In genomic region chr10:7340179-7340874, GRCh38 we compare ENCODE assay signal across 16 cellular contexts.
DNase-seq lines count a peak whose midpoint lies in the region; ATAC-seq and TF ChIP-seq lines count a peak whose summit lies in the region.
"Had no signal": no experiment of that assay in that cellular context is flagged by ENCODE, and none has a peak within 500 bp of the region (broad histone marks: within the 10 kb centered on the region; RNA-seq: fewer than 3 reads in every experiment).

No MANE protein-coding gene starts in this region.

- no peaks in the 10 kb centered on the region for H3K27me3 Mint-ChIP-seq in activated T-cell treated with anti-CD3 and anti-CD28 coated beads, Interleukin-2, amount 50 U/mL, for 24 hours
- H3K27me3 Mint-ChIP-seq in activated CD8-positive, alpha-beta T cell treated with anti-CD3 and anti-CD28 coated beads for 36 hours: no peaks in the 10 kb centered on the region
- H3K27me3 Mint-ChIP-seq in stimulated activated memory B cell treated with anti-CD40 and anti-IgM and Interleukin-4, amounts not matched to agents 10 μg/mL and 1 μg/mL and 100 μg/mL, for 72 hours: no peaks in the 10 kb centered on the region

- no peaks in the 10 kb centered on the region for H3K27me3 ChIP-seq in transverse colon
- H3K27me3 ChIP-seq: esophagus muscularis mucosa had no signal

- no peak for TF ChIP-seq CTCF in activated CD8-positive, alpha-beta T cell treated with anti-CD3 and anti-CD28 coated beads for 36 hours (IDR thresholded peaks at IDR 0.05)
- TF ChIP-seq CTCF in transverse colon (IDR thresholded peaks at IDR 0.05): no peak

- POLR2A ChIA-PET in activated CD8-positive, alpha-beta T cell treated with anti-CD3 and anti-CD28 coated beads for 36 hours (lab: Charles Lee): interaction anchor here (1.1 kb wide), 1 partner anchor 11 kb away, joined by 4 read pairs; no protein-coding TSS in a partner anchor

- in situ Hi-C loops in transverse colon (cut with MboI; ENCODE audit: low pct_ligation_motif_present in 1 of 4, low pct_unique_long_range_greater_than_20kb in 1 of 4, low sequenced_read_pairs in 3 of 4): no loop called here

- TF ChIP-seq EP300 in transverse colon (IDR thresholded peaks at IDR 0.05; ENCODE audit: low read depth): no peak

- H3K4me3 Mint-ChIP-seq in activated T-cell treated with anti-CD3 and anti-CD28 coated beads, Interleukin-2, amount 50 U/mL, for 24 hours: no peak overlapping the region
- no peak overlapping the region for H3K4me3 Mint-ChIP-seq in activated CD8-positive, alpha-beta T cell treated with anti-CD3 and anti-CD28 coated beads for 36 hours
- no peak overlapping the region for H3K4me3 Mint-ChIP-seq in stimulated activated memory B cell treated with anti-CD40 and anti-IgM and Interleukin-4, amounts not matched to agents 10 μg/mL and 1 μg/mL and 100 μg/mL, for 72 hours

- H3K9me3 Mint-ChIP-seq in activated T-cell treated with anti-CD3 and anti-CD28 coated beads, Interleukin-2, amount 50 U/mL, for 24 hours: no peaks in the 10 kb centered on the region
- H3K9me3 Mint-ChIP-seq in activated CD8-positive, alpha-beta T cell treated with anti-CD3 and anti-CD28 coated beads for 36 hours: peaks cover 1% of the 10 kb centered on the region
- H3K9me3 Mint-ChIP-seq in stimulated activated memory B cell treated with anti-CD40 and anti-IgM and Interleukin-4, amounts not matched to agents 10 μg/mL and 1 μg/mL and 100 μg/mL, for 72 hours: peaks cover 8% of the 10 kb centered on the region

- H3K27ac ChIP-seq in transverse colon: no peak overlapping the region
- H3K27ac ChIP-seq: esophagus muscularis mucosa, HL-60, PC-9 had no signal

- CTCF ChIA-PET in activated CD8-positive, alpha-beta T cell treated with anti-CD3 and anti-CD28 coated beads for 36 hours (lab: Charles Lee): interaction anchor here (1.1 kb wide), 1 partner anchor 42 kb away, joined by 3 read pairs; no protein-coding TSS in a partner anchor

- no peak for TF ChIP-seq POLR2A in transverse colon (IDR thresholded peaks at IDR 0.05)

- intact Hi-C loops in activated CD8-positive, alpha-beta T cell treated with anti-CD3 and anti-CD28 coated beads for 36 hours (cut with micrococcal nuclease): no loop called here
- intact Hi-C loops in Right ventricle myocardium superior (cut with DNase I) (loop anchor here (10.0 kb wide), 2 partner anchors 64 to 66 kb away; no protein-coding TSS in a partner anchor), transverse colon (cut with DNase I; ENCODE audit: low total_unique reads) (no loop called here)

- peaks cover 64% of the 10 kb centered on the region for H3K4me1 Mint-ChIP-seq in activated T-cell treated with anti-CD3 and anti-CD28 coated beads, Interleukin-2, amount 50 U/mL, for 24 hours (ENCODE audit: low read depth)
- H3K4me1 Mint-ChIP-seq in activated CD8-positive, alpha-beta T cell treated with anti-CD3 and anti-CD28 coated beads for 36 hours (ENCODE audit: low read depth): peaks cover 45% of the 10 kb centered on the region
- H3K4me1 Mint-ChIP-seq in stimulated activated memory B cell treated with anti-CD40 and anti-IgM and Interleukin-4, amounts not matched to agents 10 μg/mL and 1 μg/mL and 100 μg/mL, for 72 hours: peaks cover 41% of the 10 kb centered on the region

- H3K4me1 ChIP-seq in transverse colon: no peaks in the 10 kb centered on the region

- no peak for DNase-seq in activated T-cell treated with anti-CD3 and anti-CD28 coated beads, Interleukin-2, amount 50 U/mL, for 24 hours
- DNase-seq in activated T-cell treated with anti-CD3 and anti-CD28 coated beads, Interleukin-2, amount 50 U/mL, for 48 hours: no peak
- DNase-seq in activated CD8-positive, alpha-beta T cell treated with anti-CD3 and anti-CD28 coated beads for 36 hours: no peak
- DNase-seq in Right ventricle myocardium superior (peak; percentile 50), H4 (ENCODE audit: low spot score) (no peak), DMS 273 treated with DMSO at 0.1 percent for 48 hours (lab: John Stamatoyannopoulos, UW) (no peak), transverse colon (no peak)
- DNase-seq: activated T-cell treated with anti-CD3 and anti-CD28 coated beads, Interleukin-2, amount 50 U/mL, for 1 hour; cortex of kidney; GDM1; NCI-H187 treated with DMSO at 0.1 percent for 48 hours; NCI-H526; PC-9 had no signal

- no peaks in the 10 kb centered on the region for H3K36me3 ChIP-seq in transverse colon

- peaks cover 84% of the 10 kb centered on the region for H3K36me3 Mint-ChIP-seq in activated T-cell treated with anti-CD3 and anti-CD28 coated beads, Interleukin-2, amount 50 U/mL, for 24 hours (ENCODE audit: low read depth)
- H3K36me3 Mint-ChIP-seq in activated CD8-positive, alpha-beta T cell treated with anti-CD3 and anti-CD28 coated beads for 36 hours (ENCODE audit: low read depth): peaks cover 55% of the 10 kb centered on the region
- H3K36me3 Mint-ChIP-seq in stimulated activated memory B cell treated with anti-CD40 and anti-IgM and Interleukin-4, amounts not matched to agents 10 μg/mL and 1 μg/mL and 100 μg/mL, for 72 hours: peaks cover 69% of the 10 kb centered on the region

- peak overlapping the region; percentile 64 for H3K27ac Mint-ChIP-seq in activated T-cell treated with anti-CD3 and anti-CD28 coated beads, Interleukin-2, amount 50 U/mL, for 24 hours
- peak overlapping the region; percentile 68 for H3K27ac Mint-ChIP-seq in activated CD8-positive, alpha-beta T cell treated with anti-CD3 and anti-CD28 coated beads for 36 hours
- peak overlapping the region; percentile 11 for H3K27ac Mint-ChIP-seq in stimulated activated memory B cell treated with anti-CD40 and anti-IgM and Interleukin-4, amounts not matched to agents 10 μg/mL and 1 μg/mL and 100 μg/mL, for 72 hours

- ATAC-seq in activated CD8-positive, alpha-beta T cell treated with anti-CD3 and anti-CD28 coated beads for 36 hours: peak; percentile 26
- peak; percentile 90 for ATAC-seq in Right ventricle myocardium superior (ENCODE audit: poor library complexity)
- no peak for ATAC-seq in stimulated activated memory B cell treated with anti-CD40 and anti-IgM and Interleukin-4, amounts not matched to agents 10 μg/mL and 1 μg/mL and 100 μg/mL, for 72 hours

- H3K9me3 ChIP-seq in transverse colon: no peaks in the 10 kb centered on the region
- H3K9me3 ChIP-seq: esophagus muscularis mucosa had no signal

- WGBS in transverse colon (ENCODE audit: low coverage in 1 of 2), 2 donors: 76 to 86% methylated on average over 6 to 10 of the region's 10 CpGs

- H3K4me3 ChIP-seq in transverse colon: no peak overlapping the region
- H3K4me3 ChIP-seq: esophagus muscularis mucosa, PC-9 had no signal

Comparison
In these comparisons a context has a peak if more than half of its experiments do, and no peak if none do; other contexts are left out.
1. H3K27ac Mint-ChIP-seq: peak in every context shown above with its lines; median percentile 68 in activated CD8-positive, alpha-beta T cell treated with anti-CD3 and anti-CD28 coated beads for 36 hours; 64 in activated T-cell treated with anti-CD3 and anti-CD28 coated beads, Interleukin-2, amount 50 U/mL, for 24 hours; 11 in stimulated activated memory B cell treated with anti-CD40 and anti-IgM and Interleukin-4, amounts not matched to agents 10 μg/mL and 1 μg/mL and 100 μg/mL, for 72 hours.